16 cellular contexts compared by ENCODE assay signal in the genomic region with DNA sequence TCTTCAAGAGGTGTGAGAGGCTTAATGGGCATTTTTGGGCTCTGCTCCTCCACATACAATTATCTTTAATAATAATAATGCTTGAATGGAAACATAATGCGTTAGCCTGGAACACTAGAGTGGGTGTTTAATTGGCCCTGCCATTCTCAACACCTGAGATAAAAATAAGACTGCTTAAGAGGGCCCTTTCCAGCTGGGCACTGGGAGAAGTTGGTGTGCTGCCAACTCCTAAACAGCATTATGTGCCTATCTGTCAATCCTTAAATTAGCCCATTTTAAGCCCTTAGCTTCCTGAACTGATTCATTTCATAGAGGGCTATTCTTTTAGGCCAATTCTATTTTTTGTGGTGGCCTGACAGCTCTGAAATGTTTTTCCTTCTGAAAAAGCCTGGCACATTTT.
DNase-seq lines count a peak whose midpoint lies in the region; ATAC-seq lines count a peak whose summit lies in the region.
"Had no signal": no experiment of that assay in that cellular context is flagged by ENCODE, and none has a peak within 500 bp of the region (broad histone marks: within the 10 kb centered on the region; RNA-seq: fewer than 3 reads in every experiment).

No MANE protein-coding gene starts in this region.

- WGBS in mesendoderm (ENCODE audit: extremely low coverage, insufficient coverage, low lambda C conversion rate): no CpG with 5 or more reads among the region's 1 CpG

- H3K4me2 ChIP-seq in mesendoderm (ENCODE audit: low read length): no peak overlapping the region
- H3K4me2 ChIP-seq: A549; BLaER1 treated with 17β-estradiol and CSF1 and Interleukin-3, amounts not matched to agents 10 nM and 100 nM; KMS-11; PC-9 had no signal

- no peak overlapping the region for H3K56ac ChIP-seq in mesendoderm (ENCODE audit: low read length)

- H2AK5ac ChIP-seq in mesendoderm (ENCODE audit: low read length): no peak overlapping the region

- ATAC-seq in HG03280 (IDR thresholded peaks at IDR 0.05; ENCODE audit: unreplicated experiment): no peak
- ATAC-seq: A549 had no signal

- no peak overlapping the region for H4K8ac ChIP-seq in mesendoderm (ENCODE audit: low read depth, low read length)

- H3K9ac ChIP-seq in mesendoderm (ENCODE audit: low read length): no peak overlapping the region
- H3K9ac ChIP-seq: BLaER1 treated with 17β-estradiol and CSF1 and Interleukin-3, amounts not matched to agents 10 nM and 100 nM; KMS-11 had no signal

- no peak overlapping the region for H3K23ac ChIP-seq in mesendoderm (ENCODE audit: low read length)

- no peak overlapping the region for H2BK120ac ChIP-seq in mesendoderm (ENCODE audit: low read depth, low read length)

- no peak overlapping the region for H3K4me3 ChIP-seq in mesendoderm (ENCODE audit: low read length)
- H3K4me3 ChIP-seq: A549; BLaER1 treated with 17β-estradiol and CSF1 and Interleukin-3, amounts not matched to agents 10 nM and 100 nM; PC-9 had no signal

- no peak overlapping the region for H3K4ac ChIP-seq in mesendoderm (ENCODE audit: low read depth, low read length)

- H2BK15ac ChIP-seq in mesendoderm (replicated peaks; ENCODE audit: low read depth): no peak overlapping the region

- H4K5ac ChIP-seq in mesendoderm (ENCODE audit: low read length): no peak overlapping the region

- no peak overlapping the region for H3K18ac ChIP-seq in mesendoderm (ENCODE audit: low read length)

- H2BK5ac ChIP-seq in mesendoderm (ENCODE audit: low read length): no peak overlapping the region

- no peaks in the 10 kb centered on the region for H3K79me2 ChIP-seq in mesendoderm (ENCODE audit: control insufficient read depth, insufficient read depth, low read length)

- no peaks in the 10 kb centered on the region for H3K27me3 ChIP-seq in mesendoderm (ENCODE audit: insufficient read depth, low read length, poor library complexity)

- no peak overlapping the region for H3K27ac ChIP-seq in mesendoderm (ENCODE audit: low read depth, low read length)
- H3K27ac ChIP-seq: A549; BLaER1 treated with 17β-estradiol and CSF1 and Interleukin-3, amounts not matched to agents 10 nM and 100 nM; KMS-11; PC-9 had no signal

- DNase-seq in NCI-H82 (lab: John Stamatoyannopoulos, UW) (peak; percentile 15), NCI-H82 treated with DMSO at 0.1 percent for 48 hours (lab: John Stamatoyannopoulos, UW; ENCODE audit: unreplicated experiment) (no peak), NCI-H1105 treated with DMSO at 0.1 percent for 48 hours (lab: John Stamatoyannopoulos, UW) (peak; percentile 89), NCI-H69 (lab: John Stamatoyannopoulos, UW) (peak; percentile 7), epidermal melanocyte (ENCODE audit: insufficient read length, low spot score) (no peak), mesendoderm (no peak), GM19238 (ENCODE audit: insufficient read length, low spot score) (no peak)
- DNase-seq: CD8-positive, alpha-beta memory T cell; EL; NCI-H510A; PC-9; SW 1271 had no signal

- no peaks in the 10 kb centered on the region for H3K4me1 ChIP-seq in mesendoderm (ENCODE audit: control insufficient read depth, low read depth, low read length)
- H3K4me1 ChIP-seq: A549; BLaER1 treated with 17β-estradiol and CSF1 and Interleukin-3, amounts not matched to agents 10 nM and 100 nM had no signal

- no peaks in the 10 kb centered on the region for H3K79me1 ChIP-seq in mesendoderm (ENCODE audit: low read length)

- H3K36me3 ChIP-seq in mesendoderm (ENCODE audit: control insufficient read depth, insufficient read depth, low read length): no peaks in the 10 kb centered on the region
- H3K36me3 ChIP-seq: BLaER1 treated with 17β-estradiol and CSF1 and Interleukin-3, amounts not matched to agents 10 nM and 100 nM had no signal

Comparison
In these comparisons a context has a peak if more than half of its experiments do, and no peak if none do; other contexts are left out.
1. DNase-seq: peak in NCI-H82 (single experiment), NCI-H1105 treated with DMSO at 0.1 percent for 48 hours (single experiment) and NCI-H69 (single experiment); none in NCI-H82 treated with DMSO at 0.1 percent for 48 hours (single experiment), epidermal melanocyte (single experiment), mesendoderm (single experiment) and GM19238 (single experiment).